In the genomic region with DNA sequence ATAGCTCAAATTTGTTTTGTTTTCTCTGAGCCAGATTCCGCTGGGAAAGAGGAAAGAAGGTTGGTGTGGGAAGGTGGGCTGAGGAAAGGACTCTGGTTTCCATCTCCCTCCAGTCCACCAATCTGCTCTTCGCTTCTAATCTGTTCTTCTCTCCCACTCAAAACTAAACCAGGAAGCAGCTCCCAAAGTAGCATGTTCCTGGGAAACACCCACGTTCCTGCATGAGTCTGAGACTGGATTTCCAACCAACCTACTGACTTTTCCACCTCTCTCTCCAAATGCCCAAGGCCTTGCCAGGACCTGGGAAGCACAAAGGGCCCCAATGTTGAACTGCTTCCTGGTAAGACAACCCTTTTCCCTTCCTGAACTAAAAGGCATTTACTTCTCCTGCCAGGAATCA, we compare ENCODE assay signal across 29 cellular contexts.
"Had no signal": no experiment of that assay in that cellular context is flagged by ENCODE, and none has a peak within 500 bp of the region (broad histone marks: within the 10 kb centered on the region; RNA-seq: fewer than 3 reads in every experiment).

No MANE protein-coding gene starts in this region.

- H3K4me3 Mint-ChIP-seq: activated B cell treated with CpG ODN at 0.5 μM for 24 hours; activated CD4-positive, alpha-beta T cell treated with anti-CD3 and anti-CD28 coated beads, Interleukin-2, amount 10 ng/mL, durations not matched to agents 24 days and 14 days; activated CD8-positive, alpha-beta memory T cell treated with anti-CD3 and anti-CD28 coated beads, Interleukin-2, amount 10 ng/mL, durations not matched to agents 7 days and 5 days; activated naive CD4-positive, alpha-beta T cell treated with anti-CD3 and anti-CD28 coated beads for 36 hours; activated naive CD8-positive, alpha-beta T cell treated with anti-CD3 and anti-CD28 coated beads, Interleukin-2, amount 10 ng/mL, durations not matched to agents 7 days and 5 days; activated T-cell treated with anti-CD3 and anti-CD28 coated beads, Interleukin-2, amount 50 U/mL, for 24 hours; T-cell had no signal

- ATAC-seq: activated CD8-positive, alpha-beta memory T cell treated with anti-CD3 and anti-CD28 coated beads, Interleukin-2, amount 10 ng/mL, durations not matched to agents 7 days and 5 days; body of pancreas; T-cell had no signal

- H3K27me3 ChIP-seq: ascending aorta had no signal

- H3K36me3 Mint-ChIP-seq: activated CD8-positive, alpha-beta memory T cell treated with anti-CD3 and anti-CD28 coated beads, Interleukin-2, amount 10 ng/mL, durations not matched to agents 7 days and 5 days; activated naive CD8-positive, alpha-beta T cell treated with anti-CD3 and anti-CD28 coated beads, Interleukin-2, amount 10 ng/mL, durations not matched to agents 7 days and 5 days; T-cell had no signal

- H3K4me3 ChIP-seq: adrenal gland, ascending aorta, body of pancreas, SK-N-MC had no signal

- DNase-seq: activated B cell treated with CpG ODN at 0.5 μM for 24 hours; activated CD4-positive, alpha-beta T cell treated with anti-CD3 and anti-CD28 coated beads for 1 hour; activated CD4-positive, alpha-beta T cell treated with anti-CD3 and anti-CD28 coated beads, Interleukin-2, amount 10 ng/mL, durations not matched to agents 24 days and 14 days; activated CD4-positive, alpha-beta T cell treated with anti-CD3 and anti-CD28 coated beads, Interleukin-2, amount 50 U/mL, for 48 hours; activated CD8-positive, alpha-beta memory T cell treated with anti-CD3 and anti-CD28 coated beads, Interleukin-2, amount 10 ng/mL, durations not matched to agents 7 days and 5 days; activated effector memory CD4-positive, alpha-beta T cell treated with anti-CD3 and anti-CD28 coated beads, Interleukin-2, amount 50 U/mL, for 16 hours; activated naive CD4-positive, alpha-beta T cell treated with anti-CD3 and anti-CD28 coated beads for 36 hours; activated naive CD8-positive, alpha-beta T cell treated with anti-CD3 and anti-CD28 coated beads, Interleukin-2, amount 10 ng/mL, durations not matched to agents 7 days and 5 days; activated T-cell treated with anti-CD3 and anti-CD28 coated beads, Interleukin-2, amount 50 U/mL, for 24 hours; adrenal gland; body of pancreas; central memory CD4-positive, alpha-beta T cell; IMR-90; KBM-7; NCI-H1092; NCI-H1417; NCI-H1694; NCI-H2029; NCI-H2107; NCI-H2171 treated with DMSO at 0.1 percent for 48 hours; NCI-H345; NCI-H510A treated with DMSO at 0.1 percent for 48 hours; NCI-H69; SHP77 treated with DMSO at 0.1 percent for 48 hours; T-cell; T-helper 2 cell; T1000 had no signal

- H3K9me3 ChIP-seq: adrenal gland, ascending aorta, body of pancreas had no signal

- H3K36me3 ChIP-seq: adrenal gland, ascending aorta had no signal

- H3K27ac Mint-ChIP-seq: activated B cell treated with CpG ODN at 0.5 μM for 24 hours; activated CD4-positive, alpha-beta T cell treated with anti-CD3 and anti-CD28 coated beads, Interleukin-2, amount 10 ng/mL, durations not matched to agents 24 days and 14 days; activated CD8-positive, alpha-beta memory T cell treated with anti-CD3 and anti-CD28 coated beads, Interleukin-2, amount 10 ng/mL, durations not matched to agents 7 days and 5 days; activated naive CD4-positive, alpha-beta T cell treated with anti-CD3 and anti-CD28 coated beads for 36 hours; activated naive CD8-positive, alpha-beta T cell treated with anti-CD3 and anti-CD28 coated beads, Interleukin-2, amount 10 ng/mL, durations not matched to agents 7 days and 5 days; activated T-cell treated with anti-CD3 and anti-CD28 coated beads, Interleukin-2, amount 50 U/mL, for 24 hours; T-cell had no signal

- H3K4me1 ChIP-seq: adrenal gland, ascending aorta, body of pancreas had no signal

- H3K9me3 Mint-ChIP-seq: activated CD4-positive, alpha-beta T cell treated with anti-CD3 and anti-CD28 coated beads, Interleukin-2, amount 10 ng/mL, durations not matched to agents 24 days and 14 days; activated naive CD4-positive, alpha-beta T cell treated with anti-CD3 and anti-CD28 coated beads for 36 hours; activated naive CD8-positive, alpha-beta T cell treated with anti-CD3 and anti-CD28 coated beads, Interleukin-2, amount 10 ng/mL, durations not matched to agents 7 days and 5 days; activated T-cell treated with anti-CD3 and anti-CD28 coated beads, Interleukin-2, amount 50 U/mL, for 24 hours; T-cell had no signal

- H3K27ac ChIP-seq: adrenal gland, ascending aorta, body of pancreas, SK-N-MC had no signal

- H3K4me1 Mint-ChIP-seq: activated B cell treated with CpG ODN at 0.5 μM for 24 hours; activated CD4-positive, alpha-beta T cell treated with anti-CD3 and anti-CD28 coated beads, Interleukin-2, amount 10 ng/mL, durations not matched to agents 24 days and 14 days; activated CD8-positive, alpha-beta memory T cell treated with anti-CD3 and anti-CD28 coated beads, Interleukin-2, amount 10 ng/mL, durations not matched to agents 7 days and 5 days; activated naive CD8-positive, alpha-beta T cell treated with anti-CD3 and anti-CD28 coated beads, Interleukin-2, amount 10 ng/mL, durations not matched to agents 7 days and 5 days; T-cell had no signal
